ENCODE assay signal across 17 cellular contexts in the genomic region with DNA sequence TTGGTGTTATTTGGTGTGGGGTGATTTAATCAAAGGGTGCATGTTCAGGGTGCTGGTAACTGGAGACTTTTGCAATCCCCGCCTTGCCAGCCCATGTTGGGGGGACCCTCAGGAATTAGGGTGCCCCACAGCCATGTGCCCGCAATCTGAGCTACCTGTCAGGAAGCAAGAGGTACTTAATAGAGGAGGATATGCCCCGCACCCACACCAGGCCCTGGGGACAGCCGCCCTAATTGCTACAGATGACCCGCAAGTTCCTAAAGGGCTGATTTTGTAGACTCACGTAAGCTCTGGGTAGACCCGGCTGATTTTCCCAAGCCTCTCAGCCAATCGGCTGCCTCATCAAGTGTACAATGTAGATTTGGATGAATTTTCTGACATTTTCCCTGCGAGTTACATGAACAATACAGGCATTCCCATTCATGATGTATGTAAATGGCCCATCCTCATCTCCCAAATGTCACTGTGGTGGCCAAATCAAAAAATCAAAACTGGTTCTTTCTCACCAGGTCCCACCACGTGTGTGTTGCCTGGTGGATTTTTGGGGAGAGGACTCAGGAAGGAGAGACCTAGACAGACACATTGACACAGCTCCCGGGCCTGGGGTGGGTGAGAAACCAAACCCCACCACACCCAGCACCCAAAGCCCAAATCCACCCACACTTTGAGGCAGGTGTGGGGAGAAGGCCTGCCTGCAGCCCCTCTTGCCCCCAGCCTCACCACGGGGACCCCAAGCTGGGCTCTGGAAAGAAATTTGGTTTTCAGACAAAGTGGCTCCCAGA.
DNase-seq lines count a peak whose midpoint lies in the region; ATAC-seq and TF ChIP-seq lines count a peak whose summit lies in the region.
"Had no signal": no experiment of that assay in that cellular context is flagged by ENCODE, and none has a peak within 500 bp of the region (broad histone marks: within the 10 kb centered on the region; RNA-seq: fewer than 3 reads in every experiment).

No MANE protein-coding gene starts in this region.

- DNase-seq in activated CD4-positive, alpha-beta T cell treated with anti-CD3 and anti-CD28 coated beads, Interleukin-2, amount 10 ng/mL, durations not matched to agents 24 days and 14 days = peak; percentile 35
- DNase-seq in activated CD4-positive, alpha-beta T cell treated with anti-CD3 and anti-CD28 coated beads, Interleukin-2, amount 50 U/mL, for 48 hours = no peak
- peak; percentile 44 for DNase-seq in right atrium auricular region (ENCODE audit: low spot score)
- DNase-seq in Right ventricle myocardium superior = no peak
- no peak for DNase-seq in neural crest cell (ENCODE audit: low read depth, low spot score)
- no peak for DNase-seq in stimulated activated CD4-positive, alpha-beta T cell treated with anti-CD3 and anti-CD28 coated beads, Interleukin-2, amount 100 ng/mL, for 48 hours
- DNase-seq: AML-193; Caco-2; CD4-positive, alpha-beta T cell; GM23248 had no signal

- H3K9me3 Mint-ChIP-seq in activated CD4-positive, alpha-beta T cell treated with anti-CD3 and anti-CD28 coated beads, Interleukin-2, amount 10 ng/mL, durations not matched to agents 24 days and 14 days = no peaks in the 10 kb centered on the region
- peaks cover 3% of the 10 kb centered on the region for H3K9me3 Mint-ChIP-seq in neural crest cell
- H3K9me3 Mint-ChIP-seq: CD4-positive, alpha-beta T cell had no signal

- H3K4me3 Mint-ChIP-seq in activated CD4-positive, alpha-beta T cell treated with anti-CD3 and anti-CD28 coated beads, Interleukin-2, amount 10 ng/mL, durations not matched to agents 24 days and 14 days = no peak overlapping the region
- no peak overlapping the region for H3K4me3 Mint-ChIP-seq in neural crest cell
- H3K4me3 Mint-ChIP-seq: CD4-positive, alpha-beta T cell had no signal

- TF ChIP-seq CTCF in right atrium auricular region (IDR thresholded peaks at IDR 0.05) (no peak), neural crest cell (conservative IDR thresholded peaks at IDR 0.05) (no peak)

- H3K36me3 ChIP-seq in right atrium auricular region = no peaks in the 10 kb centered on the region
- H3K36me3 ChIP-seq: HAP-1 had no signal

- no peaks in the 10 kb centered on the region for H3K27me3 ChIP-seq in right atrium auricular region

- no peaks in the 10 kb centered on the region for H3K4me1 Mint-ChIP-seq in activated CD4-positive, alpha-beta T cell treated with anti-CD3 and anti-CD28 coated beads, Interleukin-2, amount 10 ng/mL, durations not matched to agents 24 days and 14 days
- H3K4me1 Mint-ChIP-seq in neural crest cell = no peaks in the 10 kb centered on the region

- H3K27me3 Mint-ChIP-seq in activated CD4-positive, alpha-beta T cell treated with anti-CD3 and anti-CD28 coated beads, Interleukin-2, amount 10 ng/mL, durations not matched to agents 24 days and 14 days = no peaks in the 10 kb centered on the region
- no peaks in the 10 kb centered on the region for H3K27me3 Mint-ChIP-seq in neural crest cell (ENCODE audit: low read depth)

- H3K9me3 ChIP-seq in right atrium auricular region = peaks cover 0 to 11% of the 10 kb centered on the region in 2 donors
- H3K9me3 ChIP-seq: A549, Caco-2, HAP-1 had no signal

- H3K4me3 ChIP-seq in right atrium auricular region = no peak overlapping the region
- H3K4me3 ChIP-seq: A549, GM23248, HAP-1 had no signal

- no peaks in the 10 kb centered on the region for H3K36me3 Mint-ChIP-seq in activated CD4-positive, alpha-beta T cell treated with anti-CD3 and anti-CD28 coated beads, Interleukin-2, amount 10 ng/mL, durations not matched to agents 24 days and 14 days (ENCODE audit: low read depth)
- no peaks in the 10 kb centered on the region for H3K36me3 Mint-ChIP-seq in neural crest cell (ENCODE audit: low read depth)

- no peak for ATAC-seq in Right ventricle myocardium superior (ENCODE audit: poor library complexity)
- ATAC-seq in GM21515 (IDR thresholded peaks at IDR 0.05; ENCODE audit: unreplicated experiment) = no peak
- ATAC-seq in GM21619 (IDR thresholded peaks at IDR 0.05; ENCODE audit: unreplicated experiment) = no peak
- ATAC-seq: A549, HepG2 had no signal

- H3K27ac Mint-ChIP-seq in activated CD4-positive, alpha-beta T cell treated with anti-CD3 and anti-CD28 coated beads, Interleukin-2, amount 10 ng/mL, durations not matched to agents 24 days and 14 days = no peak overlapping the region
- H3K27ac Mint-ChIP-seq in neural crest cell (ENCODE audit: unreplicated experiment) = peak overlapping the region; percentile 27
- H3K27ac Mint-ChIP-seq: CD4-positive, alpha-beta T cell had no signal

- H3K4me1 ChIP-seq in right atrium auricular region = no peaks in the 10 kb centered on the region
- H3K4me1 ChIP-seq: A549, Caco-2, HAP-1 had no signal

- intact Hi-C loops in activated CD4-positive, alpha-beta T cell treated with anti-CD3 and anti-CD28 coated beads, Interleukin-2, amount 10 ng/mL, durations not matched to agents 24 days and 14 days (cut with micrococcal nuclease) = no loop called here
- intact Hi-C loops in Right ventricle myocardium superior (cut with DNase I) = no loop called here

- H3K27ac ChIP-seq in right atrium auricular region = no peak overlapping the region
- H3K27ac ChIP-seq: 22Rv1, A549, C4-2B, GM23248 had no signal

Comparison
In these comparisons a context has a peak if more than half of its experiments do, and no peak if none do; other contexts are left out.
1. DNase-seq: peak in activated CD4-positive, alpha-beta T cell treated with anti-CD3 and anti-CD28 coated beads, Interleukin-2, amount 10 ng/mL, durations not matched to agents 24 days and 14 days (single experiment) and right atrium auricular region (single experiment); none in activated CD4-positive, alpha-beta T cell treated with anti-CD3 and anti-CD28 coated beads, Interleukin-2, amount 50 U/mL, for 48 hours (0 of 2), Right ventricle myocardium superior (single experiment), neural crest cell (single experiment) and stimulated activated CD4-positive, alpha-beta T cell treated with anti-CD3 and anti-CD28 coated beads, Interleukin-2, amount 100 ng/mL, for 48 hours (0 of 2).